24 cellular contexts compared by ENCODE assay signal in the genomic region with DNA sequence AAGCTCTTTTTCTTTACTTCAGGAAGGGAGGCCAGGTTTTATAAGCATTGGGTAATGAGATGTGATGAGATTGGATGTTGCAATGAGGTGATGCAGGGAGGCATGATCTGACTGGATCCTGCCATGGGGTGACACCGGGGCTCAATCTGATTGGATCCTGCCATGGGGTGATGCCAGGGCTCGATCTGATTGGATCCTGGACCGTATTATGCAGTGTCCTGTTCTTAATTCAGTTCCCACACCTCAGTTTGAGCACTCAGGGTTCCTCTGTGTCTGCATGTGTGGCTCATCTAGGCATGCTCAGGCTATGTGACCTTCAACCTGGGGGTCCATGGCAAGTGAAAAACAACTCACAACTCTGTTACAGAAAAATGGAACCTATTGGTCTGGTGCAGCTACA.
"Had no signal": no experiment of that assay in that cellular context is flagged by ENCODE, and none has a peak within 500 bp of the region (broad histone marks: within the 10 kb centered on the region; RNA-seq: fewer than 3 reads in every experiment).

No MANE protein-coding gene starts in this region.

- H3K4me1 Mint-ChIP-seq: naive thymus-derived CD4-positive, alpha-beta T cell; stimulated activated memory B cell treated with anti-CD40 and anti-IgM and Interleukin-4, amounts not matched to agents 10 μg/mL and 1 μg/mL and 100 μg/mL, for 72 hours had no signal

- H3K27me3 ChIP-seq: esophagus muscularis mucosa, foreskin keratinocyte, gastroesophageal sphincter, hepatocyte, left lung, sigmoid colon, testis, tibial artery had no signal

- H3K4me2 ChIP-seq: hepatocyte had no signal

- H3K27ac ChIP-seq: coronary artery, esophagus muscularis mucosa, foreskin keratinocyte, gastroesophageal sphincter, heart left ventricle, hepatocyte, left lung, prostate gland, sigmoid colon, testis, tibial artery had no signal

- H2AFZ ChIP-seq: hepatocyte had no signal

- H3K79me2 ChIP-seq: hepatocyte had no signal

- H3K36me3 ChIP-seq: esophagus muscularis mucosa, gastroesophageal sphincter, heart left ventricle, left lung, prostate gland, sigmoid colon, tibial artery had no signal

- DNase-seq: dermis blood vessel endothelial cell; effector memory CD4-positive, alpha-beta T cell; foreskin keratinocyte; heart left ventricle; left cardiac atrium; left lung; mesenchymal stem cell; midbrain; naive thymus-derived CD4-positive, alpha-beta T cell; nucleus accumbens; right cardiac atrium; sigmoid colon; stimulated activated CD4-positive, alpha-beta T cell treated with anti-CD3 and anti-CD28 coated beads, Interleukin-4, amount 100 ng/mL, for 4 hours; stimulated activated naive CD8-positive, alpha-beta T cell treated with anti-CD3 and anti-CD28 coated beads, Interleukin-15, Interleukin-2, amounts not matched to agents 100 U/mL and 50 U/mL, for 24 hours; substantia nigra; testis; tibial artery had no signal

- H3K9me3 Mint-ChIP-seq: type B pancreatic cell had no signal

- H3K4me1 ChIP-seq: foreskin keratinocyte, heart left ventricle, left lung, prostate gland, sigmoid colon, testis, tibial artery had no signal

- H3K36me3 Mint-ChIP-seq: naive thymus-derived CD4-positive, alpha-beta T cell; stimulated activated memory B cell treated with anti-CD40 and anti-IgM and Interleukin-4, amounts not matched to agents 10 μg/mL and 1 μg/mL and 100 μg/mL, for 72 hours had no signal

- H3K27ac Mint-ChIP-seq: naive thymus-derived CD4-positive, alpha-beta T cell; stimulated activated memory B cell treated with anti-CD40 and anti-IgM and Interleukin-4, amounts not matched to agents 10 μg/mL and 1 μg/mL and 100 μg/mL, for 72 hours; type B pancreatic cell had no signal

- ATAC-seq: foreskin keratinocyte; gastroesophageal sphincter; heart left ventricle; left cardiac atrium; left lung; naive thymus-derived CD4-positive, alpha-beta T cell; right cardiac atrium; stimulated activated memory B cell treated with anti-CD40 and anti-IgM and Interleukin-4, amounts not matched to agents 10 μg/mL and 1 μg/mL and 100 μg/mL, for 72 hours; stimulated activated naive CD8-positive, alpha-beta T cell treated with anti-CD3 and anti-CD28 coated beads, Interleukin-15, Interleukin-2, amounts not matched to agents 100 U/mL and 50 U/mL, for 24 hours had no signal

- H3K4me3 ChIP-seq: coronary artery, esophagus muscularis mucosa, gastroesophageal sphincter, heart left ventricle, hepatocyte, left lung, prostate gland, sigmoid colon, testis, tibial artery had no signal

- H3K4me3 Mint-ChIP-seq: naive thymus-derived CD4-positive, alpha-beta T cell; stimulated activated memory B cell treated with anti-CD40 and anti-IgM and Interleukin-4, amounts not matched to agents 10 μg/mL and 1 μg/mL and 100 μg/mL, for 72 hours; type B pancreatic cell had no signal

- H3K9me3 ChIP-seq: esophagus muscularis mucosa, left lung, prostate gland, sigmoid colon, testis, tibial artery had no signal
